Comparison of ENCODE assay signal across 1 cellular context in the genomic region with DNA sequence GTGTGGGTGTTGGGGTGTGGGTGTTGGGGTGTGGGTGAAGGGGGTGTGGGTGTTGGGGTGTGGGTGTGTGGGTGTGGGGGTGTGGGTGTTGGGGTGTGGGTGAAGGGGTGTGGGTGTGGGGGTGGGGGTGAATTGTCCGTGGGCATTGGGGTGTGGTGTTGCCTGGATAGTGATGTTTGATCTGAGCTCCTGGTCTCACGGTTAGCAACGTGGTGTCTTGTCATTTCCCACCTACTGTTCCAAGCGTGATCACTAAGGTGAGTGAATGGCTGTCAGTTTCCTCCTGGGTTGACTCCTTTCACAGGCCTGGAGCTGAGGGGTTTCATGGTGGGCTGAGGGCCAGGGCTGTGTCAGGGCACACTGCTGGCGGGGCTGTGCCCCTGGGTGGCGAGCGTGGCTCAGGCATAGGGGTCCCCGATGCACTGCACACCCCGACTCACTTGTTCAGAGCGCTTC.
TF ChIP-seq lines count a peak whose summit lies in the region.

No MANE protein-coding gene starts in this region.

TF ChIP-seq in SK-N-SH treated with all-trans-retinoic acid at 6 μM for 48 hours, 23 proteins besides CTCF, POLR2A, EP300 and RAD21 (continued from another document):
- TF ChIP-seq, protein P1, sequence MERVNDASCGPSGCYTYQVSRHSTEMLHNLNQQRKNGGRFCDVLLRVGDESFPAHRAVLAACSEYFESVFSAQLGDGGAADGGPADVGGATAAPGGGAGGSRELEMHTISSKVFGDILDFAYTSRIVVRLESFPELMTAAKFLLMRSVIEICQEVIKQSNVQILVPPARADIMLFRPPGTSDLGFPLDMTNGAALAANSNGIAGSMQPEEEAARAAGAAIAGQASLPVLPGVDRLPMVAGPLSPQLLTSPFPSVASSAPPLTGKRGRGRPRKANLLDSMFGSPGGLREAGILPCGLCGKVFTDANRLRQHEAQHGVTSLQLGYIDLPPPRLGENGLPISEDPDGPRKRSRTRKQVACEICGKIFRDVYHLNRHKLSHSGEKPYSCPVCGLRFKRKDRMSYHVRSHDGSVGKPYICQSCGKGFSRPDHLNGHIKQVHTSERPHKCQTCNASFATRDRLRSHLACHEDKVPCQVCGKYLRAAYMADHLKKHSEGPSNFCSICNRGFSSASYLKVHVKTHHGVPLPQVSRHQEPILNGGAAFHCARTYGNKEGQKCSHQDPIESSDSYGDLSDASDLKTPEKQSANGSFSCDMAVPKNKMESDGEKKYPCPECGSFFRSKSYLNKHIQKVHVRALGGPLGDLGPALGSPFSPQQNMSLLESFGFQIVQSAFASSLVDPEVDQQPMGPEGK (CRISPR knock-in tag; IDR thresholded peaks at IDR 0.05; ENCODE audit: borderline replicate concordance) = no peak
- no peak for TF ChIP-seq ZNF8 (CRISPR knock-in tag; IDR thresholded peaks at IDR 0.05)
- TF ChIP-seq ESRRG (CRISPR knock-in tag; IDR thresholded peaks at IDR 0.05) = no peak
